In genomic region chr1:165828581-165829329, GRCh38 we compare ENCODE assay signal across 8 cellular contexts. TPM values are rescaled to one million over a fixed set of nuclear protein-coding genes. Genes with fewer than 3 reads are reported as not detected.
DNase-seq lines count a peak whose midpoint lies in the region; ATAC-seq and TF ChIP-seq lines count a peak whose summit lies in the region.

No MANE protein-coding gene starts in this region.

- H3K4me2 ChIP-seq in H9 (ENCODE audit: insufficient read depth, insufficient read length, low read length): peak overlapping the region; percentile 96

- no peak overlapping the region for H3K23ac ChIP-seq in H9 (ENCODE audit: insufficient read length, low read depth, low read length)

- peak overlapping the region; percentile 33 for H4K8ac ChIP-seq in H9 (replicated peaks; ENCODE audit: insufficient read length, low read depth, low read length)

- H2AK5ac ChIP-seq in H9 (ENCODE audit: insufficient read length, low read length): no peak overlapping the region

- no peak for TF ChIP-seq CTCF in H9 (conservative IDR thresholded peaks at IDR 0.05)

- peaks cover 46% of the 10 kb centered on the region for H3K79me2 ChIP-seq in H9 (ENCODE audit: insufficient read depth, low read length)

- no peaks in the 10 kb centered on the region for H3K9me3 Mint-ChIP-seq in H9
- no peaks in the 10 kb centered on the region for H3K9me3 Mint-ChIP-seq in central memory CD8-positive, alpha-beta T cell

- peak overlapping the region; percentile 98 for H3T11ph ChIP-seq in H9 (ENCODE audit: low read length)

- H3K27ac Mint-ChIP-seq in H9: peak overlapping the region; percentile 88 to 99 (median 98)
- H3K27ac Mint-ChIP-seq in central memory CD8-positive, alpha-beta T cell (ENCODE audit: low read depth): peak overlapping the region; percentile 78

- peak overlapping the region; percentile 75 to 95 (median 86) for H3K4me3 ChIP-seq in skin epidermis

- no peaks in the 10 kb centered on the region for H3K9me3 ChIP-seq in H9 (ENCODE audit: control insufficient read depth, low read depth, low read length)

- peaks cover 2% of the 10 kb centered on the region; the same call in 1 of the 2 replicates for H3K4me1 ChIP-seq in H9 (ENCODE audit: insufficient read depth, low read length)

- H3K79me1 ChIP-seq in H9 (ENCODE audit: insufficient read depth, low read depth, low read length, poor library complexity, severe bottlenecking): peaks cover 2% of the 10 kb centered on the region

- H2BK15ac ChIP-seq in H9 (ENCODE audit: low read depth, low read length): 0 out of 2 replicates have a peak overlapping the region, but pooled peaks have one; percentile 97

- no peak overlapping the region for H2BK20ac ChIP-seq in H9 (ENCODE audit: low read depth, low read length, poor library complexity, severe bottlenecking)

- no peaks in the 10 kb centered on the region for H3K27me3 Mint-ChIP-seq in H9 (ENCODE audit: low read depth)
- no peaks in the 10 kb centered on the region for H3K27me3 Mint-ChIP-seq in central memory CD8-positive, alpha-beta T cell

- H3K4me3 Mint-ChIP-seq in H9: peak overlapping the region; percentile 95 to 98
- peak overlapping the region; percentile 90 for H3K4me3 Mint-ChIP-seq in central memory CD8-positive, alpha-beta T cell

- DNase-seq in SIG-M5 treated with dmso at 0.1 percent for 504 hours (lab: John Stamatoyannopoulos, UW; ENCODE audit: unreplicated experiment): peak; percentile 83
- no peak for DNase-seq in SIG-M5 (lab: John Stamatoyannopoulos, UW)
- DNase-seq in H9: peak; percentile 58
- DNase-seq in NAMALWA (ENCODE audit: low spot score): peak; percentile 79
- peak; percentile 83 for DNase-seq in SK-MEL-5 (ENCODE audit: low read depth, low spot score)
- DNase-seq in central memory CD8-positive, alpha-beta T cell (ENCODE audit: low spot score in 2 of 2): no peak
- peak; percentile 88 for DNase-seq in islet precursor cell

- H3K18ac ChIP-seq in H9 (ENCODE audit: insufficient read length, low read depth, low read length): peak overlapping the region; percentile 98

- H4K91ac ChIP-seq in H9 (ENCODE audit: insufficient read length, low read depth, low read length): peak overlapping the region; percentile 95

- H3K9ac ChIP-seq in H9 (ENCODE audit: extremely low read depth, insufficient read length, low read length): peak overlapping the region; percentile 99

- H3K4ac ChIP-seq in H9 (ENCODE audit: low read depth, low read length): peak overlapping the region; percentile 65; the same call in 1 of the 2 replicates

- peak; percentile 5 for ATAC-seq in central memory CD8-positive, alpha-beta T cell (replicated peaks; ENCODE audit: extremely low read depth, poor library complexity, severe bottlenecking)

- no peaks in the 10 kb centered on the region for H3K27me3 ChIP-seq in H9 (ENCODE audit: insufficient read depth, low read length)

- H3K4me1 Mint-ChIP-seq in H9: peaks cover 34% of the 10 kb centered on the region in 2 experiments
- H3K4me1 Mint-ChIP-seq in central memory CD8-positive, alpha-beta T cell: peaks cover 26% of the 10 kb centered on the region

- H4K5ac ChIP-seq in H9 (ENCODE audit: insufficient read length, low read depth, low read length): peak overlapping the region; percentile 98

- peak overlapping the region; percentile 92 for H2BK12ac ChIP-seq in H9 (ENCODE audit: insufficient read length, low read depth, low read length)

- in situ Hi-C loops in SK-MEL-5 (cut with HindIII; ENCODE audit: low pct_unique_long_range_greater_than_20kb, low sequenced_read_pairs): no loop called here

- peak overlapping the region; percentile 78 for H3K27ac ChIP-seq in H9 (ENCODE audit: insufficient read length, low read depth, low read length)
- H3K27ac ChIP-seq in skin epidermis: peak overlapping the region; percentile 78 to 98 (median 88)

- H3K23me2 ChIP-seq in H9 (ENCODE audit: insufficient read length, low read depth, low read length, poor library complexity, severe bottlenecking): peaks cover 10% of the 10 kb centered on the region

- peak overlapping the region; percentile 9 for H2AFZ ChIP-seq in H9 (ENCODE audit: low read length)

- peak overlapping the region; percentile 80 for H3K56ac ChIP-seq in H9 (ENCODE audit: insufficient read length, low read depth, low read length)

- peak overlapping the region; percentile 98; the same call in 1 of the 2 replicates for H3K14ac ChIP-seq in H9 (ENCODE audit: insufficient read depth, low read length)

- no peaks in the 10 kb centered on the region for H4K20me1 ChIP-seq in H9 (ENCODE audit: control insufficient read depth, insufficient read depth, insufficient read length)

- no peak overlapping the region for H2BK120ac ChIP-seq in H9 (ENCODE audit: low read depth, low read length, poor library complexity, severe bottlenecking)

- H2BK5ac ChIP-seq in H9 (ENCODE audit: insufficient read length, low read length): peak overlapping the region; percentile 48

- WGBS in H9 (ENCODE audit: extremely low coverage, insufficient read length, low lambda C conversion rate): no CpG with 5 or more reads among the region's 26 CpGs

- H3K36me3 Mint-ChIP-seq in H9 (ENCODE audit: insufficient read depth in 1 of 3, low read depth in 3 of 3): peaks cover 8 to 20% (median 9%) of the 10 kb centered on the region in 3 experiments
- peaks cover 4% of the 10 kb centered on the region for H3K36me3 Mint-ChIP-seq in central memory CD8-positive, alpha-beta T cell (ENCODE audit: insufficient read depth)

RNA-seq across cellular contexts. Expression of gene UCK2, which starts 1.3 kb away (rescaled TPM):
- 74.8 and 77.9 TPM in 2 replicates for total RNA-seq in H9 (2021)
- 76.0 and 90.3 TPM in 2 replicates for total RNA-seq in SK-MEL-5 (2014; rRNA removed; shearing (Covaris generic))
- 85.9 and 94.3 TPM in 2 replicates for polyA plus RNA-seq in SK-MEL-5 (2015; cell fraction: cytosol; rRNA removed)
- polyA plus RNA-seq in SK-MEL-5 (2015; cell fraction: nucleus; rRNA removed): 36.4 and 45.8 TPM in 2 replicates

Comparison
In these comparisons a context has a peak if more than half of its experiments do, and no peak if none do; other contexts are left out.
1. DNase-seq: peak in SIG-M5 treated with dmso at 0.1 percent for 504 hours (single experiment), H9 (single experiment), NAMALWA (single experiment), SK-MEL-5 (single experiment) and islet precursor cell (single experiment); none in SIG-M5 (single experiment) and central memory CD8-positive, alpha-beta T cell (0 of 2).